In genomic region chr11:2300290-2300935, GRCh38 we compare ENCODE assay signal across 12 cellular contexts. TPM values are rescaled to one million over a fixed set of nuclear protein-coding genes. Genes with fewer than 3 reads are reported as not detected.
A peak's percentile ranks its signal among the peaks of the same experiment; 100 is the strongest.
DNase-seq lines count a peak whose midpoint lies in the region; TF ChIP-seq lines count a peak whose summit lies in the region.
"Had no signal": no experiment of that assay in that cellular context is flagged by ENCODE, and none has a peak within 500 bp of the region (broad histone marks: within the 10 kb centered on the region; RNA-seq: fewer than 3 reads in every experiment).

No MANE protein-coding gene starts in this region.

- no peaks in the 10 kb centered on the region for H3K36me3 Mint-ChIP-seq in Calu3 (ENCODE audit: insufficient read depth, unreplicated experiment)

- peak overlapping the region; percentile 79 for H3K4me3 ChIP-seq in NB4 (ENCODE audit: low read depth, low read length)
- H3K4me3 ChIP-seq in effector memory CD4-positive, alpha-beta T cell (ENCODE audit: insufficient read depth, low read depth, low read length, poor library complexity, severe bottlenecking) = peak overlapping the region; percentile 71
- H3K4me3 ChIP-seq: smooth muscle cell had no signal

- H3K27ac Mint-ChIP-seq in Calu3 (ENCODE audit: unreplicated experiment) = no peak overlapping the region

- H3K9me3 Mint-ChIP-seq in Calu3 (ENCODE audit: low read depth, unreplicated experiment) = no peaks in the 10 kb centered on the region

- peak; percentile 54 for DNase-seq in GDM1 (lab: John Stamatoyannopoulos, UW)
- peak; percentile 75 for DNase-seq in NB4 (ENCODE audit: low read depth)
- no peak for DNase-seq in effector memory CD4-positive, alpha-beta T cell
- DNase-seq in posterior vena cava (ENCODE audit: low spot score) = peak; percentile 78
- DNase-seq in kidney glomerular epithelial cell (lab: John Stamatoyannopoulos, UW) = no peak
- no peak for DNase-seq in amygdala (lab: John Stamatoyannopoulos, UW)
- DNase-seq in Calu3 = no peak
- DNase-seq: NCI-H524 treated with DMSO at 0.1 percent for 48 hours; stimulated activated CD8-positive, alpha-beta memory T cell treated with anti-CD3 and anti-CD28 coated beads, Interleukin-4, amount 100 ng/mL, for 48 hours had no signal

- H3K4me1 ChIP-seq in effector memory CD4-positive, alpha-beta T cell (ENCODE audit: control insufficient read depth, insufficient read depth, low read length, poor library complexity, severe bottlenecking) = peaks cover 61% of the 10 kb centered on the region

- peaks cover 24% of the 10 kb centered on the region for H3K36me3 ChIP-seq in effector memory CD4-positive, alpha-beta T cell (ENCODE audit: control insufficient read depth, insufficient read depth, low read length)

- H3K4me3 Mint-ChIP-seq in Calu3 (ENCODE audit: low read depth, unreplicated experiment) = no peak overlapping the region

- H3K27ac ChIP-seq in effector memory CD4-positive, alpha-beta T cell (ENCODE audit: insufficient read depth, low read length, poor library complexity, severe bottlenecking) = peak overlapping the region; percentile 51
- H3K27ac ChIP-seq: KMS-11 had no signal

- H3K27me3 Mint-ChIP-seq in Calu3 (ENCODE audit: unreplicated experiment) = peaks cover 44% of the 10 kb centered on the region

- no peaks in the 10 kb centered on the region for H3K9me3 ChIP-seq in effector memory CD4-positive, alpha-beta T cell (ENCODE audit: control insufficient read depth, low read length)

- no peaks in the 10 kb centered on the region for H3K4me1 Mint-ChIP-seq in Calu3 (ENCODE audit: low read depth, unreplicated experiment)

- H3K27me3 ChIP-seq in effector memory CD4-positive, alpha-beta T cell (replicated peaks; ENCODE audit: control insufficient read depth, insufficient read depth, low read length, poor library complexity, severe bottlenecking) = no peaks in the 10 kb centered on the region

- CTCF ChIA-PET in Calu3 (lab: Charles Lee) = no interaction called here

- TF ChIP-seq POLR2A in NB4 (IDR thresholded peaks at IDR 0.05; ENCODE audit: extremely low read depth, insufficient read length) = no peak

- BruUV-seq in Calu3 (replicated peaks; lab: Mats Ljungman, UMichigan) = no TSS peak

- TF ChIP-seq CTCF in NB4 (IDR thresholded peaks at IDR 0.05; ENCODE audit: low read depth, low read length) (no peak), Calu3 (IDR thresholded peaks at IDR 0.05; ENCODE audit: unreplicated experiment) (no peak)

- intact Hi-C loops in posterior vena cava (cut with DNase I) (loop anchor here (10.0 kb wide), 3 partner anchors 106 to 594 kb away; partner anchors contain the start of gene CDKN1C (in 1 of the 2)), Calu3 (cut with micrococcal nuclease; ENCODE audit: unreplicated experiment) (no loop called here)

RNA-seq across cellular contexts. Expression of gene C11orf21, which starts 1.3 kb away (rescaled TPM):
- 1 to 10 TPM; 1.3 to 1.8 TPM for total RNA-seq in posterior vena cava
- total RNA-seq in Calu3 (2022) = not detected in 2 replicates
- total RNA-seq: SK-MEL-5, smooth muscle cell had no signal

RNA-seq across cellular contexts. Expression of gene TSPAN32, which starts 1.4 kb away (rescaled TPM):
- total RNA-seq in posterior vena cava (1 to 10 TPM in 1 of 2 donors, under 1 TPM in 1; 0.76 to 3.6 TPM), Calu3 (2022) (not detected in 2 replicates)
- total RNA-seq: SK-MEL-5, smooth muscle cell had no signal

RNA-seq across cellular contexts. Expression of gene ASCL2, which starts 30.0 kb away (rescaled TPM):
- total RNA-seq in posterior vena cava (under 1 TPM; 0.43 to 0.69 TPM), Calu3 (2022) (not detected in 2 replicates)
- total RNA-seq: SK-MEL-5, smooth muscle cell had no signal

Comparison
In these comparisons a context has a peak if more than half of its experiments do, and no peak if none do; other contexts are left out.
1. DNase-seq: peak in GDM1 (single experiment), NB4 (single experiment) and posterior vena cava (single experiment); none in effector memory CD4-positive, alpha-beta T cell (0 of 3), kidney glomerular epithelial cell (single experiment), amygdala (0 of 56) and Calu3 (single experiment).